Comparison of ENCODE assay signal across 11 cellular contexts in the genomic region with DNA sequence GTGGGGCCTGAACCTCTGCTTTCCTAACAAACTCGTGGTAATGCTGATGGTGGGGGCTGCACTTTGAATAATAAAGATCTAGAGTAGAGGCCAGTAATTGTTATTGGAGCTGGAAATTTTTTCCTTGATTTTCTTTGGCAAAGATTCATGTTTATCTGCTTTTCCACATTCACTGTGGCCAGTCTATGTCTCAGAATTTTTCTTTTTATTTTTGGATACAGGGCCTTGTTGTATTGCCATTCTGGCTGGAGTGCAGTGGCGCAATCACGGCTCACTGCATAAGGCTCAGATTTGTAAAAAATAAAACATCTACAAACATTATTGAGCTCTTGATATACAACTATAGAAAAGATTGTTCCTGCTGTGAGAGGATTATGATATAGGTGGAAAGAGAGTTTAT. TPM values are rescaled to one million over a fixed set of nuclear protein-coding genes. Genes with fewer than 3 reads are reported as not detected.
A peak's percentile ranks its signal among the peaks of the same experiment; 100 is the strongest.
DNase-seq lines count a peak whose midpoint lies in the region; ATAC-seq and TF ChIP-seq lines count a peak whose summit lies in the region.
"Had no signal": no experiment of that assay in that cellular context is flagged by ENCODE, and none has a peak within 500 bp of the region (broad histone marks: within the 10 kb centered on the region; RNA-seq: fewer than 3 reads in every experiment).

No MANE protein-coding gene starts in this region.

- H3K27me3 Mint-ChIP-seq in activated CD4-positive, alpha-beta T cell treated with anti-CD3 and anti-CD28 coated beads, Interleukin-2, amount 10 ng/mL, durations not matched to agents 24 days and 14 days, result peaks cover 6% of the 10 kb centered on the region
- H3K27me3 Mint-ChIP-seq in activated T-helper 1 cell treated with anti-CD3 and anti-CD28 coated beads, Interleukin-12 subunit alpha, Interleukin-12 subunit beta, Interleukin-2, Interleukin-4 antibody, amounts not matched to agents 30 ng/mL and 10 ng/mL and 1 ng/mL, durations not matched to agents 14 hours and 24 hours and 36 hours (ENCODE audit: insufficient read depth), result peaks cover 5% of the 10 kb centered on the region

- WGBS in esophagus squamous epithelium, 2 donors, result 49 to 59% methylated on average over 3 of the region's 3 CpGs

- peak overlapping the region; percentile 96 for H3K4me3 Mint-ChIP-seq in activated CD4-positive, alpha-beta T cell treated with anti-CD3 and anti-CD28 coated beads, Interleukin-2, amount 10 ng/mL, durations not matched to agents 24 days and 14 days
- H3K4me3 Mint-ChIP-seq in activated T-helper 1 cell treated with anti-CD3 and anti-CD28 coated beads, Interleukin-12 subunit alpha, Interleukin-12 subunit beta, Interleukin-2, Interleukin-4 antibody, amounts not matched to agents 30 ng/mL and 10 ng/mL and 1 ng/mL, durations not matched to agents 14 hours and 24 hours and 36 hours, result peak overlapping the region; percentile 98

- H3K27ac Mint-ChIP-seq in activated CD4-positive, alpha-beta T cell treated with anti-CD3 and anti-CD28 coated beads, Interleukin-2, amount 10 ng/mL, durations not matched to agents 24 days and 14 days, result no peak overlapping the region
- H3K27ac Mint-ChIP-seq in activated T-helper 1 cell treated with anti-CD3 and anti-CD28 coated beads, Interleukin-12 subunit alpha, Interleukin-12 subunit beta, Interleukin-2, Interleukin-4 antibody, amounts not matched to agents 30 ng/mL and 10 ng/mL and 1 ng/mL, durations not matched to agents 14 hours and 24 hours and 36 hours, result no peak overlapping the region

- H3K4me1 ChIP-seq in right atrium auricular region (peaks cover 0 to 35% of the 10 kb centered on the region in 2 donors), stomach smooth muscle (ENCODE audit: control insufficient read depth, insufficient read depth, low read length) (peaks cover 18% of the 10 kb centered on the region), esophagus squamous epithelium (peaks cover 0 to 39% (median 16%) of the 10 kb centered on the region in 3 donors)

- H3K27me3 ChIP-seq in right atrium auricular region (no peaks in the 10 kb centered on the region), stomach smooth muscle (ENCODE audit: control insufficient read depth in 1 of 2, insufficient read depth in 2 of 2, low read length in 2 of 2) (no peaks in the 10 kb centered on the region), H7 (ENCODE audit: control insufficient read depth, insufficient read depth, low read length) (no peaks in the 10 kb centered on the region), esophagus squamous epithelium (no peaks in the 10 kb centered on the region)
- H3K27me3 ChIP-seq: upper lobe of left lung had no signal

- H3K36me3 Mint-ChIP-seq in activated CD4-positive, alpha-beta T cell treated with anti-CD3 and anti-CD28 coated beads, Interleukin-2, amount 10 ng/mL, durations not matched to agents 24 days and 14 days (ENCODE audit: low read depth), result peaks cover 36% of the 10 kb centered on the region
- peaks cover 28% of the 10 kb centered on the region for H3K36me3 Mint-ChIP-seq in activated T-helper 1 cell treated with anti-CD3 and anti-CD28 coated beads, Interleukin-12 subunit alpha, Interleukin-12 subunit beta, Interleukin-2, Interleukin-4 antibody, amounts not matched to agents 30 ng/mL and 10 ng/mL and 1 ng/mL, durations not matched to agents 14 hours and 24 hours and 36 hours (ENCODE audit: low read depth)

- intact Hi-C loops in activated CD4-positive, alpha-beta T cell treated with anti-CD3 and anti-CD28 coated beads, Interleukin-2, amount 10 ng/mL, durations not matched to agents 24 days and 14 days (cut with micrococcal nuclease), result loop anchor here (5.0 to 10.0 kb wide), 2 partner anchors 82 to 215 kb away; a partner anchor contains a TSS
- intact Hi-C loops in activated T-helper 1 cell treated with anti-CD3 and anti-CD28 coated beads, Interleukin-12 subunit alpha, Interleukin-12 subunit beta, Interleukin-2, Interleukin-4 antibody, amounts not matched to agents 30 ng/mL and 10 ng/mL and 1 ng/mL, durations not matched to agents 14 hours and 24 hours and 36 hours (cut with micrococcal nuclease), result loop anchor here (5.0 to 10.0 kb wide), 7 partner anchors 58 to 1415 kb away; a partner anchor contains a TSS
- intact Hi-C loops in esophagus squamous epithelium (cut with DNase I), result no loop called here

- no peak for TF ChIP-seq CTCF in right atrium auricular region (IDR thresholded peaks at IDR 0.05)
- no peak for TF ChIP-seq CTCF in esophagus squamous epithelium (IDR thresholded peaks at IDR 0.05)

- no peak for DNase-seq in activated CD4-positive, alpha-beta T cell treated with anti-CD3 and anti-CD28 coated beads, Interleukin-2, amount 10 ng/mL, durations not matched to agents 24 days and 14 days
- no peak for DNase-seq in activated CD4-positive, alpha-beta T cell treated with anti-CD3 and anti-CD28 coated beads for 1 hour
- DNase-seq in activated T-helper 1 cell treated with anti-CD3 and anti-CD28 coated beads, Interleukin-12 subunit alpha, Interleukin-12 subunit beta, Interleukin-2, Interleukin-4 antibody, amounts not matched to agents 30 ng/mL and 10 ng/mL and 1 ng/mL, durations not matched to agents 14 hours and 24 hours and 36 hours (ENCODE audit: low spot score), result no peak
- DNase-seq in right atrium auricular region (ENCODE audit: low spot score) (no peak), H7 (no peak), esophagus squamous epithelium (lab: John Stamatoyannopoulos, UW) (no peak)
- DNase-seq: activated CD4-positive, alpha-beta T cell treated with anti-CD3 and anti-CD28 coated beads, Interleukin-2, amount 50 U/mL, for 4 hours; retina; upper lobe of left lung had no signal

- H3K36me3 ChIP-seq in right atrium auricular region (no peaks in the 10 kb centered on the region), stomach smooth muscle (ENCODE audit: control insufficient read depth in 2 of 2, insufficient read depth in 2 of 2, low read length in 2 of 2) (no peaks in the 10 kb centered on the region), H7 (replicated peaks; ENCODE audit: control insufficient read depth, insufficient read depth, low read length) (no peaks in the 10 kb centered on the region), esophagus squamous epithelium (peaks cover 0 to 9% (median 0%) of the 10 kb centered on the region in 3 donors)

- H3K4me3 ChIP-seq in right atrium auricular region, result peak overlapping the region; percentile 73 to 77
- H3K4me3 ChIP-seq in stomach smooth muscle (ENCODE audit: low read length in 2 of 2), result peak overlapping the region; percentile 88
- no peak overlapping the region; the same call in 1 of the 2 replicates for H3K4me3 ChIP-seq in H7 (ENCODE audit: insufficient read depth, low read depth, low read length)
- peak overlapping the region in 2 of 4 donors; percentile 76 to 79 for H3K4me3 ChIP-seq in esophagus squamous epithelium

- peaks cover 8% of the 10 kb centered on the region for H3K9me3 Mint-ChIP-seq in activated CD4-positive, alpha-beta T cell treated with anti-CD3 and anti-CD28 coated beads, Interleukin-2, amount 10 ng/mL, durations not matched to agents 24 days and 14 days
- H3K9me3 Mint-ChIP-seq in activated T-helper 1 cell treated with anti-CD3 and anti-CD28 coated beads, Interleukin-12 subunit alpha, Interleukin-12 subunit beta, Interleukin-2, Interleukin-4 antibody, amounts not matched to agents 30 ng/mL and 10 ng/mL and 1 ng/mL, durations not matched to agents 14 hours and 24 hours and 36 hours, result no peaks in the 10 kb centered on the region

- H3K9ac ChIP-seq in stomach smooth muscle (ENCODE audit: low read length in 2 of 2), result no peak overlapping the region

- H3K9me3 ChIP-seq in right atrium auricular region, result no peaks in the 10 kb centered on the region
- no peaks in the 10 kb centered on the region for H3K9me3 ChIP-seq in stomach smooth muscle (ENCODE audit: control insufficient read depth in 2 of 2, low read length in 2 of 2)
- no peaks in the 10 kb centered on the region for H3K9me3 ChIP-seq in esophagus squamous epithelium
- H3K9me3 ChIP-seq: upper lobe of left lung had no signal

- ATAC-seq in HG02885 (IDR thresholded peaks at IDR 0.05; ENCODE audit: poor library complexity, unreplicated experiment), result no peak

- peaks cover 51% of the 10 kb centered on the region for H3K4me1 Mint-ChIP-seq in activated CD4-positive, alpha-beta T cell treated with anti-CD3 and anti-CD28 coated beads, Interleukin-2, amount 10 ng/mL, durations not matched to agents 24 days and 14 days
- H3K4me1 Mint-ChIP-seq in activated T-helper 1 cell treated with anti-CD3 and anti-CD28 coated beads, Interleukin-12 subunit alpha, Interleukin-12 subunit beta, Interleukin-2, Interleukin-4 antibody, amounts not matched to agents 30 ng/mL and 10 ng/mL and 1 ng/mL, durations not matched to agents 14 hours and 24 hours and 36 hours (ENCODE audit: low read depth), result peaks cover 49% of the 10 kb centered on the region

- no peak for TF ChIP-seq POLR2A in esophagus squamous epithelium (IDR thresholded peaks at IDR 0.05)

- peak overlapping the region; percentile 81 to 90 for H3K27ac ChIP-seq in right atrium auricular region
- no peak overlapping the region for H3K27ac ChIP-seq in stomach smooth muscle (ENCODE audit: low read length)
- no peak overlapping the region for H3K27ac ChIP-seq in esophagus squamous epithelium

RNA-seq across cellular contexts. Expression of a gene that starts 1.6 kb away (rescaled TPM):
- total RNA-seq in activated CD4-positive, alpha-beta T cell treated with anti-CD3 and anti-CD28 coated beads, Interleukin-2, amount 10 ng/mL, durations not matched to agents 24 days and 14 days, result 26.2 and 28.6 TPM in 2 replicates
- 27.9 and 28.8 TPM in 2 replicates for total RNA-seq in activated T-helper 1 cell treated with anti-CD3 and anti-CD28 coated beads, Interleukin-12 subunit alpha, Interleukin-12 subunit beta, Interleukin-2, Interleukin-4 antibody, amounts not matched to agents 30 ng/mL and 10 ng/mL and 1 ng/mL, durations not matched to agents 14 hours and 24 hours and 36 hours
- total RNA-seq in right atrium auricular region (10 to 100 TPM; 12.2 to 13.0 TPM), esophagus squamous epithelium (10 to 100 TPM in 2 of 4 donors, 1 to 10 TPM in 2; 4.5 to 12.0 (median 9.8) TPM)
- total RNA-seq in H7 (2014; rRNA removed; shearing (Covaris generic)), result 27.9 and 44.9 TPM in 2 replicates

Comparison
In these comparisons a context has a peak if more than half of its experiments do, and no peak if none do; other contexts are left out.
1. H3K27ac ChIP-seq: peak in right atrium auricular region (2 of 2); none in stomach smooth muscle (single experiment) and esophagus squamous epithelium (0 of 4).